ENCODE assay signal across 9 cellular contexts in genomic region chr11:34640050-34640971, GRCh38. TPM values are rescaled to one million over a fixed set of nuclear protein-coding genes. Genes with fewer than 3 reads are reported as not detected.
A peak's percentile ranks its signal among the peaks of the same experiment; 100 is the strongest.
DNase-seq lines count a peak whose midpoint lies in the region; ATAC-seq and FAIRE-seq lines count a peak whose summit lies in the region.
"Had no signal": no experiment of that assay in that cellular context is flagged by ENCODE, and none has a peak within 500 bp of the region (broad histone marks: within the 10 kb centered on the region; RNA-seq: fewer than 3 reads in every experiment).

No MANE protein-coding gene starts in this region.

- no peaks in the 10 kb centered on the region for H3K9me3 Mint-ChIP-seq in activated naive CD4-positive, alpha-beta T cell treated with anti-CD3 and anti-CD28 coated beads, Interleukin-2, amount 50 U/mL, for 72 hours

- H3K27ac Mint-ChIP-seq in activated naive CD4-positive, alpha-beta T cell treated with anti-CD3 and anti-CD28 coated beads, Interleukin-2, amount 50 U/mL, for 72 hours, result no peak overlapping the region

- no peak for FAIRE-seq in urothelium cell line (lab: Jason Lieb, UNC)

- H3K36me3 Mint-ChIP-seq in activated naive CD4-positive, alpha-beta T cell treated with anti-CD3 and anti-CD28 coated beads, Interleukin-2, amount 50 U/mL, for 72 hours, result no peaks in the 10 kb centered on the region

- no peak for ATAC-seq in activated naive CD4-positive, alpha-beta T cell treated with anti-CD3 and anti-CD28 coated beads, Interleukin-2, amount 50 U/mL, for 72 hours

- DNase-seq in NOMO-1 treated with DMSO at 0.1 percent for 48 hours (lab: John Stamatoyannopoulos, UW; ENCODE audit: unreplicated experiment) (peak; percentile 15), NOMO-1 treated with dmso at 0.1 percent for 144 hours (lab: John Stamatoyannopoulos, UW; ENCODE audit: unreplicated experiment) (no peak), NCI-H2029 treated with DMSO at 0.1 percent for 48 hours (lab: John Stamatoyannopoulos, UW) (peak; percentile 47), iPS-NIHi7 (ENCODE audit: extremely low spot score) (peak; percentile 54), urothelium cell line (ENCODE audit: low spot score) (peak; percentile 79), NCI-H1105 (lab: John Stamatoyannopoulos, UW) (no peak)
- no peak for DNase-seq in activated naive CD4-positive, alpha-beta T cell treated with anti-CD3 and anti-CD28 coated beads, Interleukin-2, amount 50 U/mL, for 72 hours (ENCODE audit: low spot score in 2 of 2)
- no peak for DNase-seq in stimulated activated CD4-positive, alpha-beta T cell treated with anti-CD3 and anti-CD28 coated beads, Interleukin-4, amount 100 ng/mL, for 4 hours
- DNase-seq: left cardiac atrium had no signal

RNA-seq across cellular contexts. Expression of gene EHF, which starts 19.4 kb away (rescaled TPM):
- total RNA-seq in activated naive CD4-positive, alpha-beta T cell treated with anti-CD3 and anti-CD28 coated beads, Interleukin-2, amount 50 U/mL, for 72 hours, result not detected

Comparison
In these comparisons a context has a peak if more than half of its experiments do, and no peak if none do; other contexts are left out.
1. DNase-seq: peak in NOMO-1 treated with DMSO at 0.1 percent for 48 hours (single experiment), NCI-H2029 treated with DMSO at 0.1 percent for 48 hours (single experiment), iPS-NIHi7 (single experiment) and urothelium cell line (single experiment); none in NOMO-1 treated with dmso at 0.1 percent for 144 hours (single experiment), NCI-H1105 (single experiment), activated naive CD4-positive, alpha-beta T cell treated with anti-CD3 and anti-CD28 coated beads, Interleukin-2, amount 50 U/mL, for 72 hours (0 of 2) and stimulated activated CD4-positive, alpha-beta T cell treated with anti-CD3 and anti-CD28 coated beads, Interleukin-4, amount 100 ng/mL, for 4 hours (0 of 2).